Comparison of ENCODE assay signal across 1 cellular context in the genomic region with DNA sequence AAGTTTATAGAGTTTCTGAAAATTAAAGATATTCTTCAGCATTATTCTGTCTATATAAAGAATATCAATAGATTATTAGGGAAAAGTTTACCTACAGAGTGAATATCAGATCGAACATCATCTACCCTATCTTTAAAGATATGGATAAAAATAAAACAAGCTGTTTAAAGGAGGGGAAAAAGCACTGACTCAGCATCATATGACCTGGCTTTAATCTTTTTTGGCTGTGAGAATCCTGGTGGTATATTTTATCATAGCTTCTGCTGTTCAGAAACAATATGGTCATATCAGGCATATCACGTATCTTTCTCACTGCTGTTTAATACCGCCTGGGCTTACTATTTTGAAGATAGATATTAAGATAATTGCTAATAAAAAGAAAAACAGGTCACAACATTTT.
A peak's percentile ranks its signal among the peaks of the same experiment; 100 is the strongest.
TF ChIP-seq lines count a peak whose summit lies in the region.

No MANE protein-coding gene starts in this region.

TF ChIP-seq in K562, 482 proteins besides CTCF, POLR2A, EP300 and RAD21 (continued from another document):
- no peak for TF ChIP-seq ZNF274 (IDR thresholded peaks at IDR 0.05; ENCODE audit: borderline replicate concordance, low read depth, low read length)
- no peak for TF ChIP-seq SMAD4 (CRISPR knock-in tag; conservative IDR thresholded peaks at IDR 0.05)
- TF ChIP-seq, protein P1, sequence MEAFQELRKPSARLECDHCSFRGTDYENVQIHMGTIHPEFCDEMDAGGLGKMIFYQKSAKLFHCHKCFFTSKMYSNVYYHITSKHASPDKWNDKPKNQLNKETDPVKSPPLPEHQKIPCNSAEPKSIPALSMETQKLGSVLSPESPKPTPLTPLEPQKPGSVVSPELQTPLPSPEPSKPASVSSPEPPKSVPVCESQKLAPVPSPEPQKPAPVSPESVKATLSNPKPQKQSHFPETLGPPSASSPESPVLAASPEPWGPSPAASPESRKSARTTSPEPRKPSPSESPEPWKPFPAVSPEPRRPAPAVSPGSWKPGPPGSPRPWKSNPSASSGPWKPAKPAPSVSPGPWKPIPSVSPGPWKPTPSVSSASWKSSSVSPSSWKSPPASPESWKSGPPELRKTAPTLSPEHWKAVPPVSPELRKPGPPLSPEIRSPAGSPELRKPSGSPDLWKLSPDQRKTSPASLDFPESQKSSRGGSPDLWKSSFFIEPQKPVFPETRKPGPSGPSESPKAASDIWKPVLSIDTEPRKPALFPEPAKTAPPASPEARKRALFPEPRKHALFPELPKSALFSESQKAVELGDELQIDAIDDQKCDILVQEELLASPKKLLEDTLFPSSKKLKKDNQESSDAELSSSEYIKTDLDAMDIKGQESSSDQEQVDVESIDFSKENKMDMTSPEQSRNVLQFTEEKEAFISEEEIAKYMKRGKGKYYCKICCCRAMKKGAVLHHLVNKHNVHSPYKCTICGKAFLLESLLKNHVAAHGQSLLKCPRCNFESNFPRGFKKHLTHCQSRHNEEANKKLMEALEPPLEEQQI (IDR thresholded peaks at IDR 0.05), result 0 out of 2 replicates have a peak, but pooled peaks have one; percentile 7
- TF ChIP-seq, protein P2, sequence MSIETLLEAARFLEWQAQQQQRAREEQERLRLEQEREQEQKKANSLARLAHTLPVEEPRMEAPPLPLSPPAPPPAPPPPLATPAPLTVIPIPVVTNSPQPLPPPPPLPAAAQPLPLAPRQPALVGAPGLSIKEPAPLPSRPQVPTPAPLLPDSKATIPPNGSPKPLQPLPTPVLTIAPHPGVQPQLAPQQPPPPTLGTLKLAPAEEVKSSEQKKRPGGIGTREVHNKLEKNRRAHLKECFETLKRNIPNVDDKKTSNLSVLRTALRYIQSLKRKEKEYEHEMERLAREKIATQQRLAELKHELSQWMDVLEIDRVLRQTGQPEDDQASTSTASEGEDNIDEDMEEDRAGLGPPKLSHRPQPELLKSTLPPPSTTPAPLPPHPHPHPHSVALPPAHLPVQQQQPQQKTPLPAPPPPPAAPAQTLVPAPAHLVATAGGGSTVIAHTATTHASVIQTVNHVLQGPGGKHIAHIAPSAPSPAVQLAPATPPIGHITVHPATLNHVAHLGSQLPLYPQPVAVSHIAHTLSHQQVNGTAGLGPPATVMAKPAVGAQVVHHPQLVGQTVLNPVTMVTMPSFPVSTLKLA (conservative IDR thresholded peaks at IDR 0.05), result no peak
- TF ChIP-seq ZNF717 (CRISPR knock-in tag; IDR thresholded peaks at IDR 0.05), result no peak
- peak; percentile 97 for TF ChIP-seq ZNF316 (IDR thresholded peaks at IDR 0.05)
- no peak for TF ChIP-seq NR2C2 (CRISPR knock-in tag; IDR thresholded peaks at IDR 0.05)
- peak; percentile 24; the same call in 1 of the 2 replicates for TF ChIP-seq NR2C2 (tag; IDR thresholded peaks at IDR 0.05)
- TF ChIP-seq, protein P3, sequence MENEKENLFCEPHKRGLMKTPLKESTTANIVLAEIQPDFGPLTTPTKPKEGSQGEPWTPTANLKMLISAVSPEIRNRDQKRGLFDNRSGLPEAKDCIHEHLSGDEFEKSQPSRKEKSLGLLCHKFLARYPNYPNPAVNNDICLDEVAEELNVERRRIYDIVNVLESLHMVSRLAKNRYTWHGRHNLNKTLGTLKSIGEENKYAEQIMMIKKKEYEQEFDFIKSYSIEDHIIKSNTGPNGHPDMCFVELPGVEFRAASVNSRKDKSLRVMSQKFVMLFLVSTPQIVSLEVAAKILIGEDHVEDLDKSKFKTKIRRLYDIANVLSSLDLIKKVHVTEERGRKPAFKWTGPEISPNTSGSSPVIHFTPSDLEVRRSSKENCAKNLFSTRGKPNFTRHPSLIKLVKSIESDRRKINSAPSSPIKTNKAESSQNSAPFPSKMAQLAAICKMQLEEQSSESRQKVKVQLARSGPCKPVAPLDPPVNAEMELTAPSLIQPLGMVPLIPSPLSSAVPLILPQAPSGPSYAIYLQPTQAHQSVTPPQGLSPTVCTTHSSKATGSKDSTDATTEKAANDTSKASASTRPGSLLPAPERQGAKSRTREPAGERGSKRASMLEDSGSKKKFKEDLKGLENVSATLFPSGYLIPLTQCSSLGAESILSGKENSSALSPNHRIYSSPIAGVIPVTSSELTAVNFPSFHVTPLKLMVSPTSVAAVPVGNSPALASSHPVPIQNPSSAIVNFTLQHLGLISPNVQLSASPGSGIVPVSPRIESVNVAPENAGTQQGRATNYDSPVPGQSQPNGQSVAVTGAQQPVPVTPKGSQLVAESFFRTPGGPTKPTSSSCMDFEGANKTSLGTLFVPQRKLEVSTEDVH (IDR thresholded peaks at IDR 0.05; ENCODE audit: low read depth, partially characterized antibody), result no peak
- TF ChIP-seq MAFF (IDR thresholded peaks at IDR 0.05; ENCODE audit: low read length), result peak; percentile 95
- no peak for TF ChIP-seq ELF4 (CRISPR knock-in tag; IDR thresholded peaks at IDR 0.05)
